Comparison of ENCODE assay signal across 7 cellular contexts in genomic region chrX:12236156-12236555, GRCh38.
"Had no signal": no experiment of that assay in that cellular context is flagged by ENCODE, and none has a peak within 500 bp of the region (broad histone marks: within the 10 kb centered on the region; RNA-seq: fewer than 3 reads in every experiment).

No MANE protein-coding gene starts in this region.

- FAIRE-seq: GM12878, GM12891, GM12892, GM18507, GM19239 had no signal

- ATAC-seq: GM12878 had no signal

- H3K4me3 ChIP-seq: GM12878 had no signal

- DNase-seq: GDM1, GF-D8 had no signal
